13 cellular contexts compared by ENCODE assay signal in the genomic region with DNA sequence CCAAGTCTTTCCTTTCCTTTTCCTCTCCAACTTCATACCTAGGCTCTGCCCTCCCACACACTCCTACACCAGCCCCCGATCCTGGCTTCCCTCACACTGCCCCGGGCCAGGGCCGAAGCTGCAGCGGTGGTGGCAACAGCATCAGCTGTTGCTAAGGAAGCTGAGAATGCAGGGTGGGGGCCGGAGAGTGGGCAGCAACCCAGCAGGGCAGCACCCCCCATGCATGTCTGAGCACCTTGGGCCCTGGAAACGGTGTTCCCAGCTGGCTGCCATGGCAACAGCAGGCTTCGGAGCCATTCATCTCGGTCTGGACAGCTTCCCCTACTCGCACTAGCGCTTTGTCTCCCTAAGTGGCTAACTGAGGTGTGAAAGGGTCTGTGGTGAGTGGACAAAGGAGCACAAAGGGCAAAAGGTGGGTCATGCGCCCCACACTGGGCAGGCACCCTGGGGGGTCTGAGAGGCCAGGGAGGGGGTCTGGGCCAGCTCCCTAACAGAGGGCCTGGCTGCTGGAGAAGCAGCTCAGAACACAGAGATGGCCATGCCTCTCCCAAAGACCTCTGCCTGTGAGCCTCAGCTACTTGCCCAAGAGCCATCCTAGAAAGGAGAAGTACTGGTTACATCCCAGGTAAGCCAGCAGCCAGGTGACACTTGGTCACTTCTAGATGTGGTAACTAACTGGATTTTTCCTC. TPM values are rescaled to one million over a fixed set of nuclear protein-coding genes. Genes with fewer than 3 reads are reported as not detected.
DNase-seq lines count a peak whose midpoint lies in the region; ATAC-seq lines count a peak whose summit lies in the region.
"Had no signal": no experiment of that assay in that cellular context is flagged by ENCODE, and none has a peak within 500 bp of the region (broad histone marks: within the 10 kb centered on the region; RNA-seq: fewer than 3 reads in every experiment).

No MANE protein-coding gene starts in this region.

- no peak overlapping the region for H3K27ac ChIP-seq in right cardiac atrium (ENCODE audit: low read length)

- ATAC-seq in left ventricle myocardium superior, result no peak
- no peak for ATAC-seq in right cardiac atrium
- ATAC-seq in HG03342 (IDR thresholded peaks at IDR 0.05; ENCODE audit: unreplicated experiment), result no peak
- no peak for ATAC-seq in GM21717 (IDR thresholded peaks at IDR 0.05; ENCODE audit: unreplicated experiment)
- ATAC-seq: stimulated activated naive B cell treated with anti-CD40 and anti-IgM and Interleukin-4, amounts not matched to agents 10 μg/mL and 1 μg/mL and 100 μg/mL, for 72 hours had no signal

- intact Hi-C loops in left ventricle myocardium superior (cut with micrococcal nuclease) (loop anchor here (10.0 kb wide), 1 partner anchor 62 kb away; no protein-coding TSS in a partner anchor), right cardiac atrium (cut with DNase I) (no loop called here)

- H3K27me3 ChIP-seq in right cardiac atrium (ENCODE audit: control insufficient read depth, insufficient read depth) (no peaks in the 10 kb centered on the region), NT2/D1 (ENCODE audit: insufficient read depth, insufficient read length) (peaks cover 58% of the 10 kb centered on the region)

- H3K4me3 ChIP-seq in right cardiac atrium (ENCODE audit: low read length), result no peak overlapping the region
- H3K4me3 ChIP-seq in NT2/D1 (ENCODE audit: insufficient read length, low read depth), result no peak overlapping the region

- no peak overlapping the region for H3K9ac ChIP-seq in NT2/D1 (ENCODE audit: insufficient read length, low read depth)

- DNase-seq in left ventricle myocardium superior, result peak; percentile 17
- DNase-seq in right cardiac atrium, result no peak
- DNase-seq in NT2/D1 (ENCODE audit: low read depth, low spot score), result peak; percentile 42
- peak; percentile 78 for DNase-seq in iPS-NIHi7 (ENCODE audit: extremely low spot score)
- no peak for DNase-seq in AML-193 (lab: John Stamatoyannopoulos, UW)
- DNase-seq in RPMI8226, result no peak
- DNase-seq: activated naive CD4-positive, alpha-beta T cell treated with Interleukin-2 at 50 U/mL for 16 hours; cerebellar nuclear complex; stimulated activated CD4-positive, alpha-beta T cell treated with anti-CD3 and anti-CD28 coated beads, Interleukin-2, amount 100 ng/mL, for 24 hours; stimulated activated naive B cell treated with anti-CD40 and anti-IgM and Interleukin-4, amounts not matched to agents 10 μg/mL and 1 μg/mL and 100 μg/mL, for 72 hours; T1000 had no signal

- H3K4me1 ChIP-seq in right cardiac atrium (ENCODE audit: control insufficient read depth, insufficient read depth, low read length), result no peaks in the 10 kb centered on the region
- peaks cover 8% of the 10 kb centered on the region for H3K4me1 ChIP-seq in NT2/D1 (ENCODE audit: insufficient read depth, insufficient read length)

- H3K9me3 ChIP-seq in right cardiac atrium (ENCODE audit: control insufficient read depth, low read length), result no peaks in the 10 kb centered on the region
- H3K9me3 ChIP-seq in NT2/D1 (ENCODE audit: insufficient read depth, low read length), result no peaks in the 10 kb centered on the region

- WGBS in right cardiac atrium, result 26% methylated on average over 11 of the region's 11 CpGs

- H3K36me3 ChIP-seq in NT2/D1 (ENCODE audit: insufficient read depth, insufficient read length, low read length), result no peaks in the 10 kb centered on the region

RNA-seq across cellular contexts. Expression of a gene that starts 42.1 kb away (rescaled TPM):
- 18.3 TPM for total RNA-seq in left ventricle myocardium superior
- 10 to 100 TPM; 44.5 to 45.5 (median 44.9) TPM for total RNA-seq in right cardiac atrium
- 22.2 TPM for polyA plus RNA-seq in right cardiac atrium

Comparison
In these comparisons a context has a peak if more than half of its experiments do, and no peak if none do; other contexts are left out.
1. DNase-seq: peak in left ventricle myocardium superior (single experiment), NT2/D1 (single experiment) and iPS-NIHi7 (single experiment); none in right cardiac atrium (0 of 3), AML-193 (0 of 2) and RPMI8226 (single experiment).